Comparison of ENCODE assay signal across 2 cellular contexts in the genomic region with DNA sequence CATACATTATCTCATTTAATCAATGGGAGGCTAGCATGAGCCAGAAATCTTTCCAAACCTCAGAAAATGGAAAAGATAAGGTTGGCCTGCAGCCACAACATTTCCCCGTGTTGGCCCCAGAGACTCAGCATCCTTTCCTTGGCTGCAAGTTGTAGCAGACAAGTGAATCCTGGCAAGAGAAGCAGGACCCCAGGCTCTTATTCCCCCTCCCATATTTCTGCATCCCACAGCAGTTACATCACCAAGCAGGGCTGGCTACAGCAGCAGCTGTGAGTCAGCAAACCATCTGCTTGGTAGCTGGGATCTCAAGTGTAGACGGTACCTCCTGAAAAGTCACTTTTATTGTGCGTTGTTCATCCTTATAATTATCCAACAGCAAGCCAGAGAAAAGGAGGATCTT.
TF ChIP-seq lines count a peak whose summit lies in the region.

No MANE protein-coding gene starts in this region.

TF ChIP-seq in SK-N-SH, 30 proteins besides CTCF, POLR2A, EP300 and RAD21 (continued from another document and continues in another):
- TF ChIP-seq, protein P1, sequence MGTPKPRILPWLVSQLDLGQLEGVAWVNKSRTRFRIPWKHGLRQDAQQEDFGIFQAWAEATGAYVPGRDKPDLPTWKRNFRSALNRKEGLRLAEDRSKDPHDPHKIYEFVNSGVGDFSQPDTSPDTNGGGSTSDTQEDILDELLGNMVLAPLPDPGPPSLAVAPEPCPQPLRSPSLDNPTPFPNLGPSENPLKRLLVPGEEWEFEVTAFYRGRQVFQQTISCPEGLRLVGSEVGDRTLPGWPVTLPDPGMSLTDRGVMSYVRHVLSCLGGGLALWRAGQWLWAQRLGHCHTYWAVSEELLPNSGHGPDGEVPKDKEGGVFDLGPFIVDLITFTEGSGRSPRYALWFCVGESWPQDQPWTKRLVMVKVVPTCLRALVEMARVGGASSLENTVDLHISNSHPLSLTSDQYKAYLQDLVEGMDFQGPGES (IDR thresholded peaks at IDR 0.05; ENCODE audit: low read depth, low read length): no peak
- TF ChIP-seq NFIC (IDR thresholded peaks at IDR 0.05; ENCODE audit: borderline replicate concordance) (peak; percentile 60), RXRA (IDR thresholded peaks at IDR 0.05; ENCODE audit: borderline replicate concordance, low read depth) (no peak), GATA2 (CRISPR knock-in tag; IDR thresholded peaks at IDR 0.05) (peak; percentile 37; the same call in 1 of the 2 replicates), MEF2A (IDR thresholded peaks at IDR 0.05; ENCODE audit: borderline replicate concordance, low read depth) (no peak), SMC3 (IDR thresholded peaks at IDR 0.05; ENCODE audit: low read depth, low read length) (no peak), MXI1 (IDR thresholded peaks at IDR 0.05; ENCODE audit: low read depth, low read length) (no peak), TEAD4 (IDR thresholded peaks at IDR 0.05; ENCODE audit: borderline replicate concordance, insufficient read depth) (no peak; the same call in 1 of the 2 replicates), SIN3A (IDR thresholded peaks at IDR 0.05; ENCODE audit: borderline replicate concordance, low read depth, low read length) (no peak), JUND (IDR thresholded peaks at IDR 0.05) (peak; percentile 23; the same call in 1 of the 2 replicates), FOSL2 (IDR thresholded peaks at IDR 0.05; ENCODE audit: borderline replicate concordance, low read depth) (peak; percentile 63; the same call in 1 of the 2 replicates), TCF12 (IDR thresholded peaks at IDR 0.05) (peak; percentile 80), ELF1 (IDR thresholded peaks at IDR 0.05) (no peak), EZH2phosphoT487 (IDR thresholded peaks at IDR 0.05; ENCODE audit: borderline replicate concordance, low read depth) (no peak), TAF1 (IDR thresholded peaks at IDR 0.05; ENCODE audit: borderline replicate concordance, low read depth, low read length) (no peak)
- TF ChIP-seq, protein P2, sequence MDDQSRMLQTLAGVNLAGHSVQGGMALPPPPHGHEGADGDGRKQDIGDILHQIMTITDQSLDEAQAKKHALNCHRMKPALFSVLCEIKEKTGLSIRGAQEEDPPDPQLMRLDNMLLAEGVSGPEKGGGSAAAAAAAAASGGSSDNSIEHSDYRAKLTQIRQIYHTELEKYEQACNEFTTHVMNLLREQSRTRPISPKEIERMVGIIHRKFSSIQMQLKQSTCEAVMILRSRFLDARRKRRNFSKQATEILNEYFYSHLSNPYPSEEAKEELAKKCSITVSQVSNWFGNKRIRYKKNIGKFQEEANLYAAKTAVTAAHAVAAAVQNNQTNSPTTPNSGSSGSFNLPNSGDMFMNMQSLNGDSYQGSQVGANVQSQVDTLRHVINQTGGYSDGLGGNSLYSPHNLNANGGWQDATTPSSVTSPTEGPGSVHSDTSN (IDR thresholded peaks at IDR 0.05): no peak
- TF ChIP-seq, protein P3, sequence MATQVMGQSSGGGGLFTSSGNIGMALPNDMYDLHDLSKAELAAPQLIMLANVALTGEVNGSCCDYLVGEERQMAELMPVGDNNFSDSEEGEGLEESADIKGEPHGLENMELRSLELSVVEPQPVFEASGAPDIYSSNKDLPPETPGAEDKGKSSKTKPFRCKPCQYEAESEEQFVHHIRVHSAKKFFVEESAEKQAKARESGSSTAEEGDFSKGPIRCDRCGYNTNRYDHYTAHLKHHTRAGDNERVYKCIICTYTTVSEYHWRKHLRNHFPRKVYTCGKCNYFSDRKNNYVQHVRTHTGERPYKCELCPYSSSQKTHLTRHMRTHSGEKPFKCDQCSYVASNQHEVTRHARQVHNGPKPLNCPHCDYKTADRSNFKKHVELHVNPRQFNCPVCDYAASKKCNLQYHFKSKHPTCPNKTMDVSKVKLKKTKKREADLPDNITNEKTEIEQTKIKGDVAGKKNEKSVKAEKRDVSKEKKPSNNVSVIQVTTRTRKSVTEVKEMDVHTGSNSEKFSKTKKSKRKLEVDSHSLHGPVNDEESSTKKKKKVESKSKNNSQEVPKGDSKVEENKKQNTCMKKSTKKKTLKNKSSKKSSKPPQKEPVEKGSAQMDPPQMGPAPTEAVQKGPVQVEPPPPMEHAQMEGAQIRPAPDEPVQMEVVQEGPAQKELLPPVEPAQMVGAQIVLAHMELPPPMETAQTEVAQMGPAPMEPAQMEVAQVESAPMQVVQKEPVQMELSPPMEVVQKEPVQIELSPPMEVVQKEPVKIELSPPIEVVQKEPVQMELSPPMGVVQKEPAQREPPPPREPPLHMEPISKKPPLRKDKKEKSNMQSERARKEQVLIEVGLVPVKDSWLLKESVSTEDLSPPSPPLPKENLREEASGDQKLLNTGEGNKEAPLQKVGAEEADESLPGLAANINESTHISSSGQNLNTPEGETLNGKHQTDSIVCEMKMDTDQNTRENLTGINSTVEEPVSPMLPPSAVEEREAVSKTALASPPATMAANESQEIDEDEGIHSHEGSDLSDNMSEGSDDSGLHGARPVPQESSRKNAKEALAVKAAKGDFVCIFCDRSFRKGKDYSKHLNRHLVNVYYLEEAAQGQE (IDR thresholded peaks at IDR 0.05; ENCODE audit: low read depth, low read length): no peak
- TF ChIP-seq, protein P4, sequence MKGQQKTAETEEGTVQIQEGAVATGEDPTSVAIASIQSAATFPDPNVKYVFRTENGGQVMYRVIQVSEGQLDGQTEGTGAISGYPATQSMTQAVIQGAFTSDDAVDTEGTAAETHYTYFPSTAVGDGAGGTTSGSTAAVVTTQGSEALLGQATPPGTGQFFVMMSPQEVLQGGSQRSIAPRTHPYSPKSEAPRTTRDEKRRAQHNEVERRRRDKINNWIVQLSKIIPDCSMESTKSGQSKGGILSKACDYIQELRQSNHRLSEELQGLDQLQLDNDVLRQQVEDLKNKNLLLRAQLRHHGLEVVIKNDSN (IDR thresholded peaks at IDR 0.05; ENCODE audit: borderline replicate concordance, low read depth): no peak
- TF ChIP-seq, protein P5, sequence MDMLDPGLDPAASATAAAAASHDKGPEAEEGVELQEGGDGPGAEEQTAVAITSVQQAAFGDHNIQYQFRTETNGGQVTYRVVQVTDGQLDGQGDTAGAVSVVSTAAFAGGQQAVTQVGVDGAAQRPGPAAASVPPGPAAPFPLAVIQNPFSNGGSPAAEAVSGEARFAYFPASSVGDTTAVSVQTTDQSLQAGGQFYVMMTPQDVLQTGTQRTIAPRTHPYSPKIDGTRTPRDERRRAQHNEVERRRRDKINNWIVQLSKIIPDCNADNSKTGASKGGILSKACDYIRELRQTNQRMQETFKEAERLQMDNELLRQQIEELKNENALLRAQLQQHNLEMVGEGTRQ (IDR thresholded peaks at IDR 0.05; ENCODE audit: borderline replicate concordance, low read depth, low read length): no peak

TF ChIP-seq in SK-N-SH treated with all-trans-retinoic acid at 6 μM for 48 hours, 23 proteins besides CTCF, POLR2A, EP300 and RAD21 (continued from another document):
- TF ChIP-seq, protein P6, sequence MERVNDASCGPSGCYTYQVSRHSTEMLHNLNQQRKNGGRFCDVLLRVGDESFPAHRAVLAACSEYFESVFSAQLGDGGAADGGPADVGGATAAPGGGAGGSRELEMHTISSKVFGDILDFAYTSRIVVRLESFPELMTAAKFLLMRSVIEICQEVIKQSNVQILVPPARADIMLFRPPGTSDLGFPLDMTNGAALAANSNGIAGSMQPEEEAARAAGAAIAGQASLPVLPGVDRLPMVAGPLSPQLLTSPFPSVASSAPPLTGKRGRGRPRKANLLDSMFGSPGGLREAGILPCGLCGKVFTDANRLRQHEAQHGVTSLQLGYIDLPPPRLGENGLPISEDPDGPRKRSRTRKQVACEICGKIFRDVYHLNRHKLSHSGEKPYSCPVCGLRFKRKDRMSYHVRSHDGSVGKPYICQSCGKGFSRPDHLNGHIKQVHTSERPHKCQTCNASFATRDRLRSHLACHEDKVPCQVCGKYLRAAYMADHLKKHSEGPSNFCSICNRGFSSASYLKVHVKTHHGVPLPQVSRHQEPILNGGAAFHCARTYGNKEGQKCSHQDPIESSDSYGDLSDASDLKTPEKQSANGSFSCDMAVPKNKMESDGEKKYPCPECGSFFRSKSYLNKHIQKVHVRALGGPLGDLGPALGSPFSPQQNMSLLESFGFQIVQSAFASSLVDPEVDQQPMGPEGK (CRISPR knock-in tag; IDR thresholded peaks at IDR 0.05; ENCODE audit: borderline replicate concordance): no peak
- TF ChIP-seq BACH2 (CRISPR knock-in tag; IDR thresholded peaks at IDR 0.05; ENCODE audit: borderline replicate concordance): no peak
